In the genomic region with DNA sequence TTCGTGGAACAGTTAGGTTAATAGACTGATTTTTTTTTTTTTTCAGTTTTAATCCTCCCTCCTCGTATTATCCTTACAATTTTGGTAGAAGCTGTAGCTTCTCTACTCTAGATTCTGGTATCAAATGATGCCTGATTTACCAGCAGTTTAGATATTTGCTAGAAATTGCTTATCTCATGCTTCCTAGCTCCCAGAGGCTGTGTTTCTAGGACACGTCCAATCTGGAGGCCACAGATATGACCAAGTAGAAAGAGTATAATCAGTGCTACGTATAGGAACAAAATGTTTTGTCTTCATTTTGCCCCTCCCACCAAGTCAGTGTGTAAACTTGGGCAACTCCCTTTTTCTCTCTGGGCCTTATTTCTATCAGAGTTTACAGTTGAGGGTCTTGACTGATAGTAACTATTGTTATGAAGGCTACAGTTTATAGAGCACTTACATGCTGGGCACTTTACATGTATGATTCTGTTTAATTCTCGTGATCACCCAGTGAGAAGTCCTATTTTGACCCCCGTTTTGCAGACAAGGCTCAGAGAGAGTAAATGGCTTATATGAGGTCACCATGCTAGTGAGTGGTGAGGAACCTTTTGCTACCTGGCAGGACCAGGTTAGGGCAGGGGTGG, we compare ENCODE assay signal across 1 cellular context.
TF ChIP-seq lines count a peak whose summit lies in the region.

No MANE protein-coding gene starts in this region.

TF ChIP-seq in K562, 482 proteins besides CTCF, POLR2A, EP300 and RAD21 (continued from another document and continues in another):
- TF ChIP-seq CTCFL (IDR thresholded peaks at IDR 0.05; ENCODE audit: borderline replicate concordance, insufficient read depth, low read depth, low read length, poor library complexity, severe bottlenecking) (no peak), HDAC2 (IDR thresholded peaks at IDR 0.05) (peak; percentile 97), SRSF9 (IDR thresholded peaks at IDR 0.05; ENCODE audit: borderline replicate concordance, low read depth, low read length) (no peak), SAP30 (IDR thresholded peaks at IDR 0.05; ENCODE audit: borderline replicate concordance, insufficient read depth, low read depth, low read length, poor library complexity, severe bottlenecking) (no peak), THAP12 (CRISPR knock-in tag; IDR thresholded peaks at IDR 0.05) (no peak), ZNF431 (CRISPR knock-in tag; IDR thresholded peaks at IDR 0.05) (no peak), NCOA2 (IDR thresholded peaks at IDR 0.05; ENCODE audit: partially characterized antibody in 2 of 2) (no peak), ZNF347 (CRISPR knock-in tag; IDR thresholded peaks at IDR 0.05; ENCODE audit: low read depth) (no peak), ZNF79 (CRISPR knock-in tag; IDR thresholded peaks at IDR 0.05; ENCODE audit: low read depth) (no peak), RBM15 (IDR thresholded peaks at IDR 0.05; ENCODE audit: insufficient read depth, low read length) (no peak), CHD7 (IDR thresholded peaks at IDR 0.05; ENCODE audit: low read depth, low read length) (no peak), SPI1 (IDR thresholded peaks at IDR 0.05; ENCODE audit: borderline replicate concordance, low read depth, low read length) (no peak), ZNF436 (CRISPR knock-in tag; IDR thresholded peaks at IDR 0.05) (no peak), ZEB2 (IDR thresholded peaks at IDR 0.05) (no peak), ZNF41 (CRISPR knock-in tag; conservative IDR thresholded peaks at IDR 0.05) (no peak), TOE1 (IDR thresholded peaks at IDR 0.05; ENCODE audit: borderline replicate concordance) (no peak), TOE1 (CRISPR knock-in tag; IDR thresholded peaks at IDR 0.05; ENCODE audit: borderline replicate concordance, low read depth) (no peak), ARHGAP35 (IDR thresholded peaks at IDR 0.05; ENCODE audit: partially characterized antibody) (no peak), NR3C1 (CRISPR knock-in tag; IDR thresholded peaks at IDR 0.05) (no peak), SMAD1 (IDR thresholded peaks at IDR 0.05; ENCODE audit: low read depth, low read length, partially characterized antibody) (peak; percentile 74), MAX (CRISPR knock-in tag; IDR thresholded peaks at IDR 0.05) (no peak), ETV6 (IDR thresholded peaks at IDR 0.05; ENCODE audit: borderline replicate concordance in 1 of 2, low read depth in 2 of 2, low read length in 1 of 2) (no peak), ETV6 (CRISPR knock-in tag; IDR thresholded peaks at IDR 0.05; ENCODE audit: borderline replicate concordance) (no peak), KAT2B (IDR thresholded peaks at IDR 0.05; ENCODE audit: low read depth, low read length) (no peak), SRF (CRISPR knock-in tag; IDR thresholded peaks at IDR 0.05) (no peak), RBM34 (IDR thresholded peaks at IDR 0.05; ENCODE audit: borderline replicate concordance, insufficient read depth, low read length) (no peak), ZNF121 (CRISPR knock-in tag; conservative IDR thresholded peaks at IDR 0.05) (no peak), CBX5 (IDR thresholded peaks at IDR 0.05; ENCODE audit: borderline replicate concordance, low read depth) (no peak), ZKSCAN3 (CRISPR knock-in tag; IDR thresholded peaks at IDR 0.05) (no peak)
- TF ChIP-seq, protein P1, sequence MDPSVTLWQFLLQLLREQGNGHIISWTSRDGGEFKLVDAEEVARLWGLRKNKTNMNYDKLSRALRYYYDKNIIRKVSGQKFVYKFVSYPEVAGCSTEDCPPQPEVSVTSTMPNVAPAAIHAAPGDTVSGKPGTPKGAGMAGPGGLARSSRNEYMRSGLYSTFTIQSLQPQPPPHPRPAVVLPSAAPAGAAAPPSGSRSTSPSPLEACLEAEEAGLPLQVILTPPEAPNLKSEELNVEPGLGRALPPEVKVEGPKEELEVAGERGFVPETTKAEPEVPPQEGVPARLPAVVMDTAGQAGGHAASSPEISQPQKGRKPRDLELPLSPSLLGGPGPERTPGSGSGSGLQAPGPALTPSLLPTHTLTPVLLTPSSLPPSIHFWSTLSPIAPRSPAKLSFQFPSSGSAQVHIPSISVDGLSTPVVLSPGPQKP (CRISPR knock-in tag; IDR thresholded peaks at IDR 0.05) = no peak
- TF ChIP-seq, protein P2, sequence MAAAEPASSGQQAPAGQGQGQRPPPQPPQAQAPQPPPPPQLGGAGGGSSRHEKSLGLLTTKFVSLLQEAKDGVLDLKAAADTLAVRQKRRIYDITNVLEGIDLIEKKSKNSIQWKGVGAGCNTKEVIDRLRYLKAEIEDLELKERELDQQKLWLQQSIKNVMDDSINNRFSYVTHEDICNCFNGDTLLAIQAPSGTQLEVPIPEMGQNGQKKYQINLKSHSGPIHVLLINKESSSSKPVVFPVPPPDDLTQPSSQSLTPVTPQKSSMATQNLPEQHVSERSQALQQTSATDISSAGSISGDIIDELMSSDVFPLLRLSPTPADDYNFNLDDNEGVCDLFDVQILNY (CRISPR knock-in tag; IDR thresholded peaks at IDR 0.05) = no peak
- TF ChIP-seq, protein P3, sequence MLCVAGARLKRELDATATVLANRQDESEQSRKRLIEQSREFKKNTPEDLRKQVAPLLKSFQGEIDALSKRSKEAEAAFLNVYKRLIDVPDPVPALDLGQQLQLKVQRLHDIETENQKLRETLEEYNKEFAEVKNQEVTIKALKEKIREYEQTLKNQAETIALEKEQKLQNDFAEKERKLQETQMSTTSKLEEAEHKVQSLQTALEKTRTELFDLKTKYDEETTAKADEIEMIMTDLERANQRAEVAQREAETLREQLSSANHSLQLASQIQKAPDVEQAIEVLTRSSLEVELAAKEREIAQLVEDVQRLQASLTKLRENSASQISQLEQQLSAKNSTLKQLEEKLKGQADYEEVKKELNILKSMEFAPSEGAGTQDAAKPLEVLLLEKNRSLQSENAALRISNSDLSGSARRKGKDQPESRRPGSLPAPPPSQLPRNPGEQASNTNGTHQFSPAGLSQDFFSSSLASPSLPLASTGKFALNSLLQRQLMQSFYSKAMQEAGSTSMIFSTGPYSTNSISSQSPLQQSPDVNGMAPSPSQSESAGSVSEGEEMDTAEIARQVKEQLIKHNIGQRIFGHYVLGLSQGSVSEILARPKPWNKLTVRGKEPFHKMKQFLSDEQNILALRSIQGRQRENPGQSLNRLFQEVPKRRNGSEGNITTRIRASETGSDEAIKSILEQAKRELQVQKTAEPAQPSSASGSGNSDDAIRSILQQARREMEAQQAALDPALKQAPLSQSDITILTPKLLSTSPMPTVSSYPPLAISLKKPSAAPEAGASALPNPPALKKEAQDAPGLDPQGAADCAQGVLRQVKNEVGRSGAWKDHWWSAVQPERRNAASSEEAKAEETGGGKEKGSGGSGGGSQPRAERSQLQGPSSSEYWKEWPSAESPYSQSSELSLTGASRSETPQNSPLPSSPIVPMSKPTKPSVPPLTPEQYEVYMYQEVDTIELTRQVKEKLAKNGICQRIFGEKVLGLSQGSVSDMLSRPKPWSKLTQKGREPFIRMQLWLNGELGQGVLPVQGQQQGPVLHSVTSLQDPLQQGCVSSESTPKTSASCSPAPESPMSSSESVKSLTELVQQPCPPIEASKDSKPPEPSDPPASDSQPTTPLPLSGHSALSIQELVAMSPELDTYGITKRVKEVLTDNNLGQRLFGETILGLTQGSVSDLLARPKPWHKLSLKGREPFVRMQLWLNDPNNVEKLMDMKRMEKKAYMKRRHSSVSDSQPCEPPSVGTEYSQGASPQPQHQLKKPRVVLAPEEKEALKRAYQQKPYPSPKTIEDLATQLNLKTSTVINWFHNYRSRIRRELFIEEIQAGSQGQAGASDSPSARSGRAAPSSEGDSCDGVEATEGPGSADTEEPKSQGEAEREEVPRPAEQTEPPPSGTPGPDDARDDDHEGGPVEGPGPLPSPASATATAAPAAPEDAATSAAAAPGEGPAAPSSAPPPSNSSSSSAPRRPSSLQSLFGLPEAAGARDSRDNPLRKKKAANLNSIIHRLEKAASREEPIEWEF (CRISPR knock-in tag; IDR thresholded peaks at IDR 0.05) = no peak
